1 cellular context compared by ENCODE assay signal in genomic region chr17:72416905-72417304, GRCh38.
TF ChIP-seq lines count a peak whose summit lies in the region.

No MANE protein-coding gene starts in this region.

TF ChIP-seq in HepG2, 621 proteins besides CTCF, POLR2A, EP300 and RAD21 (continued from another document):
- TF ChIP-seq CREB1 (IDR thresholded peaks at IDR 0.05) (no peak), CREB1 (CRISPR knock-in tag; IDR thresholded peaks at IDR 0.05) (peak; percentile 31; the same call in 1 of the 2 replicates)
